1 cellular context compared by ENCODE assay signal in genomic region chr2:204331180-204331579, GRCh38.
TF ChIP-seq lines count a peak whose summit lies in the region.

No MANE protein-coding gene starts in this region.

TF ChIP-seq in A549, 52 proteins besides CTCF, POLR2A, EP300 and RAD21 (continued from another document):
- TF ChIP-seq, protein P1, sequence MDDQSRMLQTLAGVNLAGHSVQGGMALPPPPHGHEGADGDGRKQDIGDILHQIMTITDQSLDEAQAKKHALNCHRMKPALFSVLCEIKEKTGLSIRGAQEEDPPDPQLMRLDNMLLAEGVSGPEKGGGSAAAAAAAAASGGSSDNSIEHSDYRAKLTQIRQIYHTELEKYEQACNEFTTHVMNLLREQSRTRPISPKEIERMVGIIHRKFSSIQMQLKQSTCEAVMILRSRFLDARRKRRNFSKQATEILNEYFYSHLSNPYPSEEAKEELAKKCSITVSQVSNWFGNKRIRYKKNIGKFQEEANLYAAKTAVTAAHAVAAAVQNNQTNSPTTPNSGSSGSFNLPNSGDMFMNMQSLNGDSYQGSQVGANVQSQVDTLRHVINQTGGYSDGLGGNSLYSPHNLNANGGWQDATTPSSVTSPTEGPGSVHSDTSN (IDR thresholded peaks at IDR 0.05) = no peak
- TF ChIP-seq BHLHE40 (IDR thresholded peaks at IDR 0.05; ENCODE audit: low read depth, low read length) = no peak
